In genomic region chr7:22934023-22934422, GRCh38 we compare ENCODE assay signal across 23 cellular contexts.
DNase-seq lines count a peak whose midpoint lies in the region; ATAC-seq and TF ChIP-seq lines count a peak whose summit lies in the region.
"Had no signal": no experiment of that assay in that cellular context is flagged by ENCODE, and none has a peak within 500 bp of the region (broad histone marks: within the 10 kb centered on the region; RNA-seq: fewer than 3 reads in every experiment).

No MANE protein-coding gene starts in this region.

- H3K4me3 ChIP-seq in ascending aorta (no peak overlapping the region), right atrium auricular region (no peak overlapping the region), psoas muscle (no peak overlapping the region)
- H3K4me3 ChIP-seq: breast epithelium, skin epidermis, stomach had no signal

- peak; percentile 19 for DNase-seq in EL
- no peak for DNase-seq in ascending aorta (ENCODE audit: low spot score in 2 of 2)
- DNase-seq in right atrium auricular region (ENCODE audit: low spot score), result no peak
- no peak for DNase-seq in psoas muscle
- DNase-seq in putamen (ENCODE audit: low spot score), result no peak
- DNase-seq in activated CD4-positive, alpha-beta T cell treated with anti-CD3 and anti-CD28 coated beads for 36 hours, result no peak
- no peak for DNase-seq in activated T-cell treated with anti-CD3 and anti-CD28 coated beads, Interleukin-2, amount 50 U/mL, for 1 hour
- DNase-seq: activated naive CD8-positive, alpha-beta T cell treated with anti-CD3 and anti-CD28 coated beads, Interleukin-2, amount 10 ng/mL, durations not matched to agents 7 days and 5 days; CD4-positive, CD25-positive, alpha-beta regulatory T cell; naive thymus-derived CD4-positive, alpha-beta T cell; NCI-H1048; NCI-H2029; NCI-H446 treated with DMSO at 0.1 percent for 48 hours; NK-92 treated with Interleukin-12 subunit alpha and Interleukin-12 subunit beta, amount 100 ng/mL, for 24 hours; stimulated activated CD4-positive, alpha-beta T cell treated with anti-CD3 and anti-CD28 coated beads, Interleukin-4, amount 100 ng/mL, for 1 hour; stomach; T1000 had no signal

- no peak for TF ChIP-seq CTCF in ascending aorta (IDR thresholded peaks at IDR 0.05)
- TF ChIP-seq CTCF in right atrium auricular region (IDR thresholded peaks at IDR 0.05), result no peak
- TF ChIP-seq CTCF in psoas muscle (IDR thresholded peaks at IDR 0.05), result no peak

- 41 to 62% (median 57%) methylated on average over 2 of the region's 2 CpGs for WGBS in psoas muscle, 3 donors

- H3K4me1 ChIP-seq in ascending aorta, result peaks cover 0 to 15% of the 10 kb centered on the region in 2 donors
- H3K4me1 ChIP-seq in right atrium auricular region, result peaks cover 0 to 15% of the 10 kb centered on the region in 2 donors
- peaks cover 9% of the 10 kb centered on the region for H3K4me1 ChIP-seq in psoas muscle
- H3K4me1 ChIP-seq: breast epithelium, parathyroid adenoma had no signal

- H3K36me3 Mint-ChIP-seq in activated CD4-positive, alpha-beta T cell treated with anti-CD3 and anti-CD28 coated beads for 36 hours (ENCODE audit: low read depth), result no peaks in the 10 kb centered on the region
- H3K36me3 Mint-ChIP-seq: CD4-positive, CD25-positive, alpha-beta regulatory T cell had no signal

- peaks cover 2% of the 10 kb centered on the region for H3K9me3 Mint-ChIP-seq in activated CD4-positive, alpha-beta T cell treated with anti-CD3 and anti-CD28 coated beads for 36 hours (ENCODE audit: low read depth)
- H3K9me3 Mint-ChIP-seq: activated T-helper 17 cell treated with anti-CD3 and anti-CD28 coated beads, Interleukin-2, amount 50 U/mL, for 72 hours had no signal

- peak in 1 of 4 donors; percentile 46 for ATAC-seq in psoas muscle
- no peak for ATAC-seq in activated CD4-positive, CD25-positive, alpha-beta regulatory T cell treated with anti-CD3 and anti-CD28 coated beads, Interleukin-2, amount 50 U/mL, for 24 hours
- no peak for ATAC-seq in activated CD4-positive, alpha-beta T cell treated with anti-CD3 and anti-CD28 coated beads for 36 hours
- ATAC-seq: activated T-helper 17 cell treated with anti-CD3 and anti-CD28 coated beads, Interleukin-2, amount 50 U/mL, for 72 hours; naive thymus-derived CD4-positive, alpha-beta T cell had no signal

- H3K9me3 ChIP-seq in ascending aorta (no peaks in the 10 kb centered on the region), right atrium auricular region (peaks cover 0 to 5% of the 10 kb centered on the region in 2 donors), psoas muscle (no peaks in the 10 kb centered on the region)
- H3K9me3 ChIP-seq: breast epithelium, stomach had no signal

- H3K36me3 ChIP-seq in ascending aorta (no peaks in the 10 kb centered on the region), right atrium auricular region (no peaks in the 10 kb centered on the region), psoas muscle (ENCODE audit: insufficient read depth in 1 of 2, low read depth in 1 of 2) (no peaks in the 10 kb centered on the region)
- H3K36me3 ChIP-seq: breast epithelium, stomach had no signal

- no peak overlapping the region for H3K4me3 Mint-ChIP-seq in activated CD4-positive, alpha-beta T cell treated with anti-CD3 and anti-CD28 coated beads for 36 hours
- H3K4me3 Mint-ChIP-seq: activated naive CD8-positive, alpha-beta T cell treated with anti-CD3 and anti-CD28 coated beads, Interleukin-2, amount 10 ng/mL, durations not matched to agents 7 days and 5 days; activated T-helper 17 cell treated with anti-CD3 and anti-CD28 coated beads, Interleukin-2, amount 50 U/mL, for 72 hours; CD4-positive, CD25-positive, alpha-beta regulatory T cell; naive thymus-derived CD4-positive, alpha-beta T cell had no signal

- peaks cover 6% of the 10 kb centered on the region for H3K27me3 Mint-ChIP-seq in activated CD4-positive, alpha-beta T cell treated with anti-CD3 and anti-CD28 coated beads for 36 hours
- H3K27me3 Mint-ChIP-seq: activated T-helper 17 cell treated with anti-CD3 and anti-CD28 coated beads, Interleukin-2, amount 50 U/mL, for 72 hours; CD4-positive, CD25-positive, alpha-beta regulatory T cell had no signal

- H3K27me3 ChIP-seq in ascending aorta (no peaks in the 10 kb centered on the region), right atrium auricular region (no peaks in the 10 kb centered on the region), psoas muscle (ENCODE audit: insufficient read depth in 3 of 3, low read length in 2 of 3) (no peaks in the 10 kb centered on the region)
- H3K27me3 ChIP-seq: breast epithelium, stomach had no signal

- H3K27ac ChIP-seq in ascending aorta (peak overlapping the region; percentile 63 to 74), right atrium auricular region (peak overlapping the region; percentile 9 to 53), psoas muscle (peak overlapping the region; percentile 19)
- H3K27ac ChIP-seq: epithelial cell of prostate, parathyroid adenoma, stomach had no signal

- no peaks in the 10 kb centered on the region for H3K4me1 Mint-ChIP-seq in activated CD4-positive, alpha-beta T cell treated with anti-CD3 and anti-CD28 coated beads for 36 hours
- H3K4me1 Mint-ChIP-seq: activated naive CD8-positive, alpha-beta T cell treated with anti-CD3 and anti-CD28 coated beads, Interleukin-2, amount 10 ng/mL, durations not matched to agents 7 days and 5 days; activated T-helper 17 cell treated with anti-CD3 and anti-CD28 coated beads, Interleukin-2, amount 50 U/mL, for 72 hours; CD4-positive, CD25-positive, alpha-beta regulatory T cell; naive thymus-derived CD4-positive, alpha-beta T cell had no signal

- intact Hi-C loops in ascending aorta (cut with DNase I), result loop anchor here (5.0 kb wide), 3 partner anchors 38 to 82 kb away; no protein-coding TSS in a partner anchor
- intact Hi-C loops in psoas muscle (cut with DNase I), result no loop called here
- intact Hi-C loops in activated CD4-positive, alpha-beta T cell treated with anti-CD3 and anti-CD28 coated beads for 36 hours (cut with DNase I, micrococcal nuclease), result no loop called here

- CTCF ChIA-PET in activated CD4-positive, alpha-beta T cell treated with anti-CD3 and anti-CD28 coated beads for 36 hours (lab: Charles Lee), result interaction anchor here (1.1 kb wide), 2 partner anchors 11 to 121 kb away, joined by 4 read pairs; no protein-coding TSS in a partner anchor

- no peak overlapping the region for H3K27ac Mint-ChIP-seq in activated CD4-positive, alpha-beta T cell treated with anti-CD3 and anti-CD28 coated beads for 36 hours
- H3K27ac Mint-ChIP-seq: activated naive CD8-positive, alpha-beta T cell treated with anti-CD3 and anti-CD28 coated beads, Interleukin-2, amount 10 ng/mL, durations not matched to agents 7 days and 5 days; activated T-helper 17 cell treated with anti-CD3 and anti-CD28 coated beads, Interleukin-2, amount 50 U/mL, for 72 hours; CD4-positive, CD25-positive, alpha-beta regulatory T cell; naive thymus-derived CD4-positive, alpha-beta T cell had no signal

- POLR2A ChIA-PET in activated CD4-positive, alpha-beta T cell treated with anti-CD3 and anti-CD28 coated beads for 36 hours (lab: Charles Lee), result no interaction called here
